In genomic region chr21:42067531-42068255, GRCh38 we compare ENCODE assay signal across 18 cellular contexts. TPM values are rescaled to one million over a fixed set of nuclear protein-coding genes. Genes with fewer than 3 reads are reported as not detected.
DNase-seq lines count a peak whose midpoint lies in the region; ATAC-seq and TF ChIP-seq lines count a peak whose summit lies in the region.
"Had no signal": no experiment of that assay in that cellular context is flagged by ENCODE, and none has a peak within 500 bp of the region (broad histone marks: within the 10 kb centered on the region; RNA-seq: fewer than 3 reads in every experiment).

No MANE protein-coding gene starts in this region.

- H3K36me3 ChIP-seq in RWPE2 (ENCODE audit: low read depth) (no peaks in the 10 kb centered on the region), endodermal cell (ENCODE audit: control insufficient read depth, insufficient read depth, low read length) (no peaks in the 10 kb centered on the region), neuronal stem cell (replicated peaks in 1 of 2; ENCODE audit: control insufficient read depth in 2 of 2, insufficient read depth in 2 of 2, low read length in 2 of 2) (no peaks in the 10 kb centered on the region)
- H3K36me3 ChIP-seq: BLaER1 treated with 17β-estradiol and CSF1 and Interleukin-3, amounts not matched to agents 10 nM and 100 nM; SJSA1 had no signal

- no peaks in the 10 kb centered on the region for H3K79me1 ChIP-seq in H9 (ENCODE audit: insufficient read depth, low read depth, low read length, poor library complexity, severe bottlenecking)
- H3K79me1 ChIP-seq in neuronal stem cell (ENCODE audit: low read depth, low read length): no peaks in the 10 kb centered on the region

- H3K79me2 ChIP-seq in H9 (ENCODE audit: insufficient read depth, low read length): no peaks in the 10 kb centered on the region

- H3K4me2 ChIP-seq in H9 (ENCODE audit: insufficient read depth, insufficient read length, low read length) (no peak overlapping the region), neuronal stem cell (ENCODE audit: insufficient read depth, low read length, poor library complexity, severe bottlenecking) (no peak overlapping the region)

- H2AFZ ChIP-seq in H9 (ENCODE audit: low read length): no peak overlapping the region
- peak overlapping the region; percentile 45 for H2AFZ ChIP-seq in neuronal stem cell (ENCODE audit: low read length)

- H3T11ph ChIP-seq in H9 (ENCODE audit: low read length): no peak overlapping the region

- no peak overlapping the region for H2AK5ac ChIP-seq in H9 (ENCODE audit: insufficient read length, low read length)
- peak overlapping the region; percentile 66 for H2AK5ac ChIP-seq in neuronal stem cell (ENCODE audit: low read depth, low read length)

- H3K27me3 ChIP-seq in H9 (ENCODE audit: insufficient read depth, low read length): no peaks in the 10 kb centered on the region
- H3K27me3 ChIP-seq in RWPE2 (ENCODE audit: insufficient read depth, poor library complexity, severe bottlenecking): no peaks in the 10 kb centered on the region
- no peaks in the 10 kb centered on the region for H3K27me3 ChIP-seq in endodermal cell (ENCODE audit: control insufficient read depth, insufficient read depth, low read length, poor library complexity, severe bottlenecking)
- H3K27me3 ChIP-seq in neuronal stem cell (ENCODE audit: control insufficient read depth in 3 of 3, insufficient read depth in 3 of 3, low read depth in 1 of 3, low read length in 3 of 3): peaks cover 0 to 20% (median 0%) of the 10 kb centered on the region in 3 experiments
- H3K27me3 ChIP-seq: SJSA1 had no signal

- H3K9ac ChIP-seq in H9 (ENCODE audit: extremely low read depth, insufficient read length, low read length): no peak overlapping the region
- peak overlapping the region; percentile 42 for H3K9ac ChIP-seq in endodermal cell (ENCODE audit: extremely low read depth, low read length, poor library complexity, severe bottlenecking)
- peak overlapping the region; percentile 15 for H3K9ac ChIP-seq in neuronal stem cell (ENCODE audit: low read depth, low read length, poor library complexity)
- H3K9ac ChIP-seq: BLaER1 treated with 17β-estradiol and CSF1 and Interleukin-3, amounts not matched to agents 10 nM and 100 nM had no signal

- H2BK120ac ChIP-seq in H9 (ENCODE audit: low read depth, low read length, poor library complexity, severe bottlenecking) (no peak overlapping the region), neuronal stem cell (ENCODE audit: low read depth, low read length) (peak overlapping the region; percentile 52)

- H3K4me3 Mint-ChIP-seq in H9 (no peak overlapping the region), endodermal cell (no peak overlapping the region)
- no peak overlapping the region for H3K4me3 Mint-ChIP-seq in activated CD8-positive, alpha-beta T cell treated with anti-CD3 and anti-CD28 coated beads, Interleukin-2, amount 10 ng/mL, durations not matched to agents 7 days and 5 days
- H3K4me3 Mint-ChIP-seq in activated CD4-positive, alpha-beta T cell treated with anti-CD3 and anti-CD28 coated beads, Interleukin-2, amount 10 ng/mL, durations not matched to agents 7 days and 5 days: no peak overlapping the region

- WGBS in H9 (ENCODE audit: extremely low coverage, insufficient read length, low lambda C conversion rate): no CpG with 5 or more reads among the region's 30 CpGs
- WGBS in endodermal cell (ENCODE audit: insufficient coverage in 1 of 2, insufficient read length in 1 of 2), 2 experiments: 84 to 85% methylated on average over 23 to 30 of the region's 30 CpGs
- WGBS in neuronal stem cell (ENCODE audit: extremely low coverage in 2 of 2, insufficient read length in 2 of 2, insufficient replicate concordance in 1 of 2), 2 donors: no CpG with 5 or more reads among the region's 30 CpGs

- H3K9me3 ChIP-seq in H9 (ENCODE audit: control insufficient read depth, low read depth, low read length) (no peaks in the 10 kb centered on the region), RWPE2 (ENCODE audit: severe bottlenecking) (no peaks in the 10 kb centered on the region), endodermal cell (ENCODE audit: control insufficient read depth, low read length) (no peaks in the 10 kb centered on the region), neuronal stem cell (replicated peaks in 1 of 2; ENCODE audit: control insufficient read depth in 2 of 2, insufficient read depth in 1 of 2, low read depth in 1 of 2, low read length in 2 of 2) (no peaks in the 10 kb centered on the region)
- H3K9me3 ChIP-seq: BLaER1 treated with 17β-estradiol and CSF1 and Interleukin-3, amounts not matched to agents 10 nM and 100 nM; SJSA1 had no signal

- H3K27ac Mint-ChIP-seq in H9 (0 out of 7 replicates have a peak overlapping the region, but pooled peaks of 2 of the 3 experiments have one; percentile 44 to 60), endodermal cell (peak overlapping the region; percentile 76)
- H3K27ac Mint-ChIP-seq in activated CD8-positive, alpha-beta T cell treated with anti-CD3 and anti-CD28 coated beads, Interleukin-2, amount 10 ng/mL, durations not matched to agents 7 days and 5 days: no peak overlapping the region
- H3K27ac Mint-ChIP-seq in activated CD4-positive, alpha-beta T cell treated with anti-CD3 and anti-CD28 coated beads, Interleukin-2, amount 10 ng/mL, durations not matched to agents 7 days and 5 days: no peak overlapping the region

- H3K4me1 ChIP-seq in H9 (ENCODE audit: insufficient read depth, low read length) (no peaks in the 10 kb centered on the region; the same call in 1 of the 2 replicates), RWPE2 (ENCODE audit: insufficient read depth, poor library complexity, severe bottlenecking) (peaks cover 14% of the 10 kb centered on the region), endodermal cell (ENCODE audit: control insufficient read depth, insufficient read depth, low read length) (peaks cover 27% of the 10 kb centered on the region), neuronal stem cell (ENCODE audit: control insufficient read depth in 2 of 2, insufficient read depth in 1 of 2, low read depth in 1 of 2, low read length in 2 of 2) (peaks cover 5 to 26% of the 10 kb centered on the region in 2 donors)

- TF ChIP-seq CTCF in H9 (conservative IDR thresholded peaks at IDR 0.05) (no peak), RWPE2 (IDR thresholded peaks at IDR 0.05; ENCODE audit: poor library complexity, severe bottlenecking) (no peak), endodermal cell (conservative IDR thresholded peaks at IDR 0.05) (no peak)

- H3K27ac ChIP-seq in H9 (ENCODE audit: insufficient read length, low read depth, low read length): no peak overlapping the region
- no peak overlapping the region for H3K27ac ChIP-seq in RWPE2 (ENCODE audit: poor library complexity, severe bottlenecking)
- no peak overlapping the region for H3K27ac ChIP-seq in endodermal cell (ENCODE audit: low read depth, low read length)
- no peak overlapping the region for H3K27ac ChIP-seq in neuronal stem cell (replicated peaks; ENCODE audit: low read length)
- H3K27ac ChIP-seq: BLaER1 treated with 17β-estradiol and CSF1 and Interleukin-3, amounts not matched to agents 10 nM and 100 nM; HL-60; SJSA1 had no signal

- H4K8ac ChIP-seq in H9 (replicated peaks; ENCODE audit: insufficient read length, low read depth, low read length) (no peak overlapping the region), neuronal stem cell (ENCODE audit: low read depth, low read length) (peak overlapping the region; percentile 70)

- no peak for DNase-seq in H9
- DNase-seq in RWPE2 (ENCODE audit: low spot score): peak; percentile 39
- no peak for DNase-seq in endodermal cell
- DNase-seq in neuronal stem cell (ENCODE audit: low spot score): no peak
- no peak for DNase-seq in activated CD8-positive, alpha-beta T cell treated with anti-CD3 and anti-CD28 coated beads, Interleukin-2, amount 10 ng/mL, durations not matched to agents 7 days and 5 days
- DNase-seq in NCI-H1694 treated with DMSO at 0.1 percent for 48 hours (lab: John Stamatoyannopoulos, UW): no peak
- no peak for DNase-seq in activated CD4-positive, alpha-beta T cell treated with anti-CD3 and anti-CD28 coated beads, Interleukin-2, amount 10 ng/mL, durations not matched to agents 7 days and 5 days
- no peak for DNase-seq in DMS79 (lab: John Stamatoyannopoulos, UW)
- DNase-seq: DMS79 treated with DMSO at 0.1 percent for 48 hours, HCEC 1CT, NCI-H1105, NCI-H2227 treated with DMSO at 0.1 percent for 48 hours, NCI-H510A treated with DMSO at 0.1 percent for 48 hours, NCI-H82 had no signal

- no peak overlapping the region for H2BK5ac ChIP-seq in H9 (ENCODE audit: insufficient read length, low read length)
- peak overlapping the region; percentile 95 for H2BK5ac ChIP-seq in neuronal stem cell (ENCODE audit: low read length)

- no peaks in the 10 kb centered on the region for H4K20me1 ChIP-seq in H9 (ENCODE audit: control insufficient read depth, insufficient read depth, insufficient read length)
- H4K20me1 ChIP-seq: BLaER1 treated with 17β-estradiol and CSF1 and Interleukin-3, amounts not matched to agents 10 nM and 100 nM had no signal

- H3K27me3 Mint-ChIP-seq in H9 (ENCODE audit: low read depth) (peaks cover 14% of the 10 kb centered on the region), endodermal cell (ENCODE audit: insufficient read depth) (no peaks in the 10 kb centered on the region)
- H3K27me3 Mint-ChIP-seq in activated CD8-positive, alpha-beta T cell treated with anti-CD3 and anti-CD28 coated beads, Interleukin-2, amount 10 ng/mL, durations not matched to agents 7 days and 5 days (ENCODE audit: low read depth): peaks cover 4% of the 10 kb centered on the region
- H3K27me3 Mint-ChIP-seq in activated CD4-positive, alpha-beta T cell treated with anti-CD3 and anti-CD28 coated beads, Interleukin-2, amount 10 ng/mL, durations not matched to agents 7 days and 5 days: peaks cover 2% of the 10 kb centered on the region

- H3K4me1 Mint-ChIP-seq in H9 (peaks cover 30 to 32% of the 10 kb centered on the region in 2 experiments), endodermal cell (peaks cover 46% of the 10 kb centered on the region)
- peaks cover 33% of the 10 kb centered on the region for H3K4me1 Mint-ChIP-seq in activated CD8-positive, alpha-beta T cell treated with anti-CD3 and anti-CD28 coated beads, Interleukin-2, amount 10 ng/mL, durations not matched to agents 7 days and 5 days (ENCODE audit: low read depth)
- H3K4me1 Mint-ChIP-seq in activated CD4-positive, alpha-beta T cell treated with anti-CD3 and anti-CD28 coated beads, Interleukin-2, amount 10 ng/mL, durations not matched to agents 7 days and 5 days: peaks cover 35% of the 10 kb centered on the region

- no peaks in the 10 kb centered on the region for H3K9me3 Mint-ChIP-seq in H9
- no peaks in the 10 kb centered on the region for H3K9me3 Mint-ChIP-seq in endodermal cell
- no peaks in the 10 kb centered on the region for H3K9me3 Mint-ChIP-seq in activated CD8-positive, alpha-beta T cell treated with anti-CD3 and anti-CD28 coated beads, Interleukin-2, amount 10 ng/mL, durations not matched to agents 7 days and 5 days (ENCODE audit: insufficient read depth)
- no peaks in the 10 kb centered on the region for H3K9me3 Mint-ChIP-seq in activated CD4-positive, alpha-beta T cell treated with anti-CD3 and anti-CD28 coated beads, Interleukin-2, amount 10 ng/mL, durations not matched to agents 7 days and 5 days

- POLR2A ChIA-PET in activated CD8-positive, alpha-beta T cell treated with anti-CD3 and anti-CD28 coated beads, Interleukin-2, amount 10 ng/mL, durations not matched to agents 7 days and 5 days (lab: Charles Lee): no interaction called here
- POLR2A ChIA-PET in activated CD4-positive, alpha-beta T cell treated with anti-CD3 and anti-CD28 coated beads, Interleukin-2, amount 10 ng/mL, durations not matched to agents 7 days and 5 days (lab: Charles Lee): no interaction called here

- H4K5ac ChIP-seq in H9 (ENCODE audit: insufficient read length, low read depth, low read length): no peak overlapping the region

- H4K91ac ChIP-seq in H9 (ENCODE audit: insufficient read length, low read depth, low read length) (no peak overlapping the region), neuronal stem cell (ENCODE audit: low read depth, low read length, poor library complexity) (no peak overlapping the region)

- H2BK15ac ChIP-seq in H9 (ENCODE audit: low read depth, low read length): no peak overlapping the region
- peak overlapping the region; percentile 72 for H2BK15ac ChIP-seq in neuronal stem cell (ENCODE audit: low read length)

- no peak overlapping the region for H3K4ac ChIP-seq in H9 (ENCODE audit: low read depth, low read length)
- H3K4ac ChIP-seq in neuronal stem cell (ENCODE audit: low read length): no peak overlapping the region

- H3K23ac ChIP-seq in H9 (ENCODE audit: insufficient read length, low read depth, low read length): no peak overlapping the region
- H3K23ac ChIP-seq in neuronal stem cell (ENCODE audit: low read depth, low read length, poor library complexity): peak overlapping the region; percentile 89

- H2BK20ac ChIP-seq in H9 (ENCODE audit: low read depth, low read length, poor library complexity, severe bottlenecking): no peak overlapping the region

- H3K18ac ChIP-seq in H9 (ENCODE audit: insufficient read length, low read depth, low read length): peak overlapping the region; percentile 23
- peak overlapping the region; percentile 94 for H3K18ac ChIP-seq in neuronal stem cell (ENCODE audit: low read length)

- no peak for ATAC-seq in RWPE2 (ENCODE audit: low read depth)
- no peak for ATAC-seq in activated CD8-positive, alpha-beta T cell treated with anti-CD3 and anti-CD28 coated beads, Interleukin-2, amount 10 ng/mL, durations not matched to agents 7 days and 5 days

- no peaks in the 10 kb centered on the region for H3K23me2 ChIP-seq in H9 (ENCODE audit: insufficient read length, low read depth, low read length, poor library complexity, severe bottlenecking)

- CTCF ChIA-PET in activated CD8-positive, alpha-beta T cell treated with anti-CD3 and anti-CD28 coated beads, Interleukin-2, amount 10 ng/mL, durations not matched to agents 7 days and 5 days (lab: Charles Lee): no interaction called here
- CTCF ChIA-PET in activated CD4-positive, alpha-beta T cell treated with anti-CD3 and anti-CD28 coated beads, Interleukin-2, amount 10 ng/mL, durations not matched to agents 7 days and 5 days (lab: Charles Lee): no interaction called here

- H3K14ac ChIP-seq in H9 (ENCODE audit: insufficient read depth, low read length) (peak overlapping the region; percentile 6), neuronal stem cell (ENCODE audit: low read length) (peak overlapping the region; percentile 58)

- no peak overlapping the region for H3K4me3 ChIP-seq in RWPE2 (ENCODE audit: severe bottlenecking)
- H3K4me3 ChIP-seq in endodermal cell (ENCODE audit: low read length): no peak overlapping the region
- no peak overlapping the region for H3K4me3 ChIP-seq in neuronal stem cell (ENCODE audit: low read length in 2 of 2)
- H3K4me3 ChIP-seq: BLaER1 treated with 17β-estradiol and CSF1 and Interleukin-3, amounts not matched to agents 10 nM and 100 nM; SJSA1 had no signal

- H2BK12ac ChIP-seq in H9 (ENCODE audit: insufficient read length, low read depth, low read length) (peak overlapping the region; percentile 74), neuronal stem cell (ENCODE audit: low read length) (peak overlapping the region; percentile 42)

- H3K36me3 Mint-ChIP-seq in H9 (ENCODE audit: insufficient read depth in 1 of 3, low read depth in 3 of 3): no peaks in the 10 kb centered on the region
- no peaks in the 10 kb centered on the region for H3K36me3 Mint-ChIP-seq in endodermal cell (ENCODE audit: low read depth)
- H3K36me3 Mint-ChIP-seq in activated CD8-positive, alpha-beta T cell treated with anti-CD3 and anti-CD28 coated beads, Interleukin-2, amount 10 ng/mL, durations not matched to agents 7 days and 5 days (ENCODE audit: low read depth): no peaks in the 10 kb centered on the region
- peaks cover 2% of the 10 kb centered on the region for H3K36me3 Mint-ChIP-seq in activated CD4-positive, alpha-beta T cell treated with anti-CD3 and anti-CD28 coated beads, Interleukin-2, amount 10 ng/mL, durations not matched to agents 7 days and 5 days (ENCODE audit: low read depth)

- no peak overlapping the region for H3K56ac ChIP-seq in H9 (ENCODE audit: insufficient read length, low read depth, low read length)

RNA-seq across cellular contexts. Expression of gene UMODL1, which starts 3.4 kb away (rescaled TPM):
- total RNA-seq in H9 (2021) (not detected in 2 replicates), endodermal cell (under 1 TPM; 0.24 to 0.49 TPM)
- polyA plus RNA-seq in endodermal cell (2013, experiment 1 of 2): 0.11 TPM
- 0.46 TPM for polyA plus RNA-seq in endodermal cell (2013, experiment 2 of 2)
- polyA plus RNA-seq in neuronal stem cell (2013, experiment 1 of 2): not detected
- not detected for polyA plus RNA-seq in neuronal stem cell (2013, experiment 2 of 2)
- not detected for total RNA-seq in activated CD8-positive, alpha-beta T cell treated with anti-CD3 and anti-CD28 coated beads, Interleukin-2, amount 10 ng/mL, durations not matched to agents 7 days and 5 days
- under 1 TPM; 0.10 to 0.21 TPM for total RNA-seq in activated CD4-positive, alpha-beta T cell treated with anti-CD3 and anti-CD28 coated beads, Interleukin-2, amount 10 ng/mL, durations not matched to agents 7 days and 5 days
- total RNA-seq: G401, SJSA1 had no signal

RNA-seq across cellular contexts. Expression of gene ZBTB21, which starts 57.5 kb away (rescaled TPM):
- total RNA-seq in H9 (2021): 17.4 and 18.1 TPM in 2 replicates
- total RNA-seq in endodermal cell: 10 to 100 TPM; 17.3 to 23.1 TPM
- 14.0 TPM for polyA plus RNA-seq in endodermal cell (2013, experiment 1 of 2)
- polyA plus RNA-seq in endodermal cell (2013, experiment 2 of 2): 14.4 TPM
- 11.2 TPM for polyA plus RNA-seq in neuronal stem cell (2013, experiment 1 of 2)
- 11.2 TPM for polyA plus RNA-seq in neuronal stem cell (2013, experiment 2 of 2)
- 10 to 100 TPM; 19.5 to 23.6 TPM for total RNA-seq in activated CD8-positive, alpha-beta T cell treated with anti-CD3 and anti-CD28 coated beads, Interleukin-2, amount 10 ng/mL, durations not matched to agents 7 days and 5 days
- 10 to 100 TPM; 22.1 to 22.6 TPM for total RNA-seq in activated CD4-positive, alpha-beta T cell treated with anti-CD3 and anti-CD28 coated beads, Interleukin-2, amount 10 ng/mL, durations not matched to agents 7 days and 5 days

Comparison
In these comparisons a context has a peak if more than half of its experiments do, and no peak if none do; other contexts are left out.
1. H3K27ac Mint-ChIP-seq: peak in H9 (2 of 3) and endodermal cell (single experiment); none in activated CD8-positive, alpha-beta T cell treated with anti-CD3 and anti-CD28 coated beads, Interleukin-2, amount 10 ng/mL, durations not matched to agents 7 days and 5 days (single experiment) and activated CD4-positive, alpha-beta T cell treated with anti-CD3 and anti-CD28 coated beads, Interleukin-2, amount 10 ng/mL, durations not matched to agents 7 days and 5 days (single experiment).